In the genomic region with DNA sequence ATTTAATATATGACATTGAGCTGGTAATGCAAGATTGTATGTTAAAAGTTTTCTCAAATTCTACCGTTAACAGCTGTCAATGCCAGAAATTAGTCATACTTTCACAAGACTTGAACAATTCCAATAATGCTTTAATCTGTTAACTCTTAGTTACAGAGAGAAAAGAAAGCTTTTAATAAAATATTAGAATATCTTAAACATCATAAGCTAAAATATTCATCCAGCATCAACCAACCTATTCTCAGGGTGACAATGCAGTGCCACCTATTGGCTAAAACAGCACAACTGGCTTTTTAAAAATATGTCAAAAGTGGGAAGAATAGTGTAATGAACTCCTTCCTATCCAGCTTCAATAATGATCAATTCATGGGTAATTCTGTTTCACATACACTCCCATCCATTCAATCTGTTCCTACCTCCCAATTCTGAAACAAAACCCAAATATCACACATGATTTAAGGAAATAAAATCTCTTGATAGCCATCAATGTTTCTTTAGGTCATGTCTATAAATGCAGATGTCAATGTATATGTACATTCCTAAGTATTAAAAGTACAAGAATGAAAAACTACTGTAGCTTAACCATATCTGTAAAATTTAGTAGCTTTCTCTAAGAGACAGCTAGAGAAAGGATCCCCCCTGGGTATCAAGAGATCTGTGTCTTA, we compare ENCODE assay signal across 8 cellular contexts.
A peak's percentile ranks its signal among the peaks of the same experiment; 100 is the strongest.
DNase-seq lines count a peak whose midpoint lies in the region; TF ChIP-seq lines count a peak whose summit lies in the region.

No MANE protein-coding gene starts in this region.

- peak; percentile 49 to 64 for TF ChIP-seq CTCF in mammary epithelial cell (conservative IDR thresholded peaks at IDR 0.05 in 1 of 2, IDR thresholded peaks at IDR 0.05 in 1 of 2; ENCODE audit: extremely low read depth in 1 of 2, insufficient read depth in 1 of 2, low read depth in 1 of 2, low read length in 2 of 2)

- TF ChIP-seq EP300 in Ishikawa (IDR thresholded peaks at IDR 0.05; ENCODE audit: borderline replicate concordance): no peak

- CTCF ChIA-PET in mammary epithelial cell (lab: Charles Lee; ENCODE audit: low non-redundant PET): interaction anchor here (0.6 to 0.9 kb wide), 3 partner anchors 23 to 270 kb away, joined by 4 to 6 read pairs (median 4); no protein-coding TSS in a partner anchor

- H4K20me1 ChIP-seq in mammary epithelial cell (ENCODE audit: insufficient read depth, low read length): no peaks in the 10 kb centered on the region

- no peaks in the 10 kb centered on the region for H3K36me3 ChIP-seq in mammary epithelial cell (ENCODE audit: insufficient read depth, low read length)

- dilution Hi-C loops in mammary epithelial cell (cut with HindIII; ENCODE audit: low sequenced_read_pairs): no loop called here

- H3K79me2 ChIP-seq in mammary epithelial cell (ENCODE audit: insufficient read depth, low read length): no peaks in the 10 kb centered on the region

- TF ChIP-seq RAD21 in Ishikawa (IDR thresholded peaks at IDR 0.05; ENCODE audit: low read depth): peak; percentile 61

- no peak overlapping the region for H3K9ac ChIP-seq in mammary epithelial cell (ENCODE audit: insufficient read depth, low read length)

- no peak overlapping the region for H3K27ac ChIP-seq in mammary epithelial cell (ENCODE audit: insufficient read depth, low read depth, low read length)

- WGBS in mammary epithelial cell (ENCODE audit: low coverage, missing lambda C conversion rate): 100% methylated on average over 1 of the region's 1 CpG

- no peak overlapping the region for H3K4me2 ChIP-seq in mammary epithelial cell (ENCODE audit: insufficient read depth, low read depth, low read length)

- H3K4me1 ChIP-seq in mammary epithelial cell (ENCODE audit: insufficient read depth, low read length): no peaks in the 10 kb centered on the region

- no peak overlapping the region for H3K4me3 ChIP-seq in mammary epithelial cell (replicated peaks in 1 of 3; ENCODE audit: insufficient read depth in 1 of 3, low read depth in 2 of 3, low read length in 3 of 3)

- no peaks in the 10 kb centered on the region for H3K9me3 ChIP-seq in mammary epithelial cell (replicated peaks; ENCODE audit: insufficient read depth, low read length)

- no TSS peak for BruUV-seq in mammary epithelial cell (replicated peaks; lab: Mats Ljungman, UMichigan)

- in situ Hi-C loops in mammary epithelial cell (cut with MboI; ENCODE audit: low sequenced_read_pairs in 2 of 2): loop anchor here in 1 of 2 donors (25.0 kb wide), 1 partner anchor 342 kb away; no protein-coding TSS in a partner anchor

- H3K27me3 ChIP-seq in mammary epithelial cell (ENCODE audit: insufficient read depth, low read length): no peaks in the 10 kb centered on the region

- peak; percentile 41 for DNase-seq in NCI-H82 (lab: John Stamatoyannopoulos, UW)
- no peak for DNase-seq in NCI-H82 treated with DMSO at 0.1 percent for 48 hours (lab: John Stamatoyannopoulos, UW; ENCODE audit: unreplicated experiment)
- DNase-seq in mammary epithelial cell: no peak
- DNase-seq in midbrain (lab: John Stamatoyannopoulos, UW): peak; percentile 14
- DNase-seq in anterior cingulate cortex (lab: John Stamatoyannopoulos, UW): no peak
- no peak for DNase-seq in DMS153 (lab: John Stamatoyannopoulos, UW)
- DNase-seq in NCI-H446 treated with DMSO at 0.1 percent for 48 hours (lab: John Stamatoyannopoulos, UW): no peak

- intact Hi-C loops in mammary epithelial cell (cut with micrococcal nuclease): loop anchor here (1.0 to 5.0 kb wide), 4 partner anchors 217 to 367 kb away; no protein-coding TSS in a partner anchor

- no peak overlapping the region for H2AFZ ChIP-seq in mammary epithelial cell (ENCODE audit: low read depth, low read length)

TF ChIP-seq in Ishikawa, 13 proteins besides CTCF, POLR2A, EP300 and RAD21:
- no peak for TF ChIP-seq TEAD4 (IDR thresholded peaks at IDR 0.05)
TF ChIP-seq in Ishikawa: peak in this region for 0.

Comparison
In these comparisons a context has a peak if more than half of its experiments do, and no peak if none do; other contexts are left out.
1. DNase-seq: peak in NCI-H82 (single experiment) and midbrain (single experiment); none in NCI-H82 treated with DMSO at 0.1 percent for 48 hours (single experiment), mammary epithelial cell (single experiment), anterior cingulate cortex (0 of 58), DMS153 (single experiment) and NCI-H446 treated with DMSO at 0.1 percent for 48 hours (single experiment).